8 cellular contexts compared by ENCODE assay signal in genomic region chr10:14605231-14605925, GRCh38.
DNase-seq lines count a peak whose midpoint lies in the region; ATAC-seq lines count a peak whose summit lies in the region.

No MANE protein-coding gene starts in this region.

- CTCF ChIA-PET in activated CD8-positive, alpha-beta T cell treated with anti-CD3 and anti-CD28 coated beads, Interleukin-2, amount 10 ng/mL, durations not matched to agents 7 days and 5 days (lab: Charles Lee): interaction anchor here (0.8 to 1.9 kb wide), 5 partner anchors 10 to 218 kb away, joined by 3 to 4 read pairs (median 3); no protein-coding TSS in a partner anchor

- no peaks in the 10 kb centered on the region for H3K27me3 ChIP-seq in right cardiac atrium (ENCODE audit: control insufficient read depth, insufficient read depth)

- H3K4me3 ChIP-seq in right cardiac atrium (ENCODE audit: low read length): peak overlapping the region; percentile 99

- H3K9me3 ChIP-seq in right cardiac atrium (ENCODE audit: control insufficient read depth, low read length): no peaks in the 10 kb centered on the region

- peak overlapping the region; percentile 82 for H3K4me3 Mint-ChIP-seq in activated CD8-positive, alpha-beta T cell treated with anti-CD3 and anti-CD28 coated beads, Interleukin-2, amount 10 ng/mL, durations not matched to agents 7 days and 5 days
- H3K4me3 Mint-ChIP-seq in stimulated activated naive B cell treated with anti-CD40 and anti-IgM and Interleukin-4, amounts not matched to agents 10 μg/mL and 1 μg/mL and 100 μg/mL, for 72 hours: peak overlapping the region; percentile 83 to 90

- peaks cover 6% of the 10 kb centered on the region for H3K9me3 Mint-ChIP-seq in activated CD8-positive, alpha-beta T cell treated with anti-CD3 and anti-CD28 coated beads, Interleukin-2, amount 10 ng/mL, durations not matched to agents 7 days and 5 days (ENCODE audit: insufficient read depth)
- peaks cover 2 to 3% of the 10 kb centered on the region in 2 donors for H3K9me3 Mint-ChIP-seq in stimulated activated naive B cell treated with anti-CD40 and anti-IgM and Interleukin-4, amounts not matched to agents 10 μg/mL and 1 μg/mL and 100 μg/mL, for 72 hours

- peaks cover 41% of the 10 kb centered on the region for H3K4me1 Mint-ChIP-seq in activated CD8-positive, alpha-beta T cell treated with anti-CD3 and anti-CD28 coated beads, Interleukin-2, amount 10 ng/mL, durations not matched to agents 7 days and 5 days (ENCODE audit: low read depth)
- H3K4me1 Mint-ChIP-seq in stimulated activated naive B cell treated with anti-CD40 and anti-IgM and Interleukin-4, amounts not matched to agents 10 μg/mL and 1 μg/mL and 100 μg/mL, for 72 hours: peaks cover 52 to 77% of the 10 kb centered on the region in 2 donors

- intact Hi-C loops in right cardiac atrium (cut with DNase I): no loop called here

- H3K27ac Mint-ChIP-seq in activated CD8-positive, alpha-beta T cell treated with anti-CD3 and anti-CD28 coated beads, Interleukin-2, amount 10 ng/mL, durations not matched to agents 7 days and 5 days: peak overlapping the region; percentile 14
- peak overlapping the region; percentile 88 for H3K27ac Mint-ChIP-seq in stimulated activated naive B cell treated with anti-CD40 and anti-IgM and Interleukin-4, amounts not matched to agents 10 μg/mL and 1 μg/mL and 100 μg/mL, for 72 hours

- no peak overlapping the region for H3K27ac ChIP-seq in right cardiac atrium (ENCODE audit: low read length)

- peaks cover 27% of the 10 kb centered on the region for H3K36me3 Mint-ChIP-seq in activated CD8-positive, alpha-beta T cell treated with anti-CD3 and anti-CD28 coated beads, Interleukin-2, amount 10 ng/mL, durations not matched to agents 7 days and 5 days (ENCODE audit: low read depth)
- peaks cover 13 to 21% of the 10 kb centered on the region in 2 donors for H3K36me3 Mint-ChIP-seq in stimulated activated naive B cell treated with anti-CD40 and anti-IgM and Interleukin-4, amounts not matched to agents 10 μg/mL and 1 μg/mL and 100 μg/mL, for 72 hours

- ATAC-seq in GM19035 (IDR thresholded peaks at IDR 0.05; ENCODE audit: unreplicated experiment) (peak; percentile 44), HG03457 (IDR thresholded peaks at IDR 0.05; ENCODE audit: unreplicated experiment) (peak; percentile 30), right cardiac atrium (no peak)
- no peak for ATAC-seq in activated CD8-positive, alpha-beta T cell treated with anti-CD3 and anti-CD28 coated beads, Interleukin-2, amount 10 ng/mL, durations not matched to agents 7 days and 5 days
- peak; percentile 43 to 44 for ATAC-seq in stimulated activated naive B cell treated with anti-CD40 and anti-IgM and Interleukin-4, amounts not matched to agents 10 μg/mL and 1 μg/mL and 100 μg/mL, for 72 hours (replicated peaks)

- 55% methylated on average over 7 of the region's 7 CpGs for WGBS in right cardiac atrium

- H3K4me1 ChIP-seq in right cardiac atrium (ENCODE audit: control insufficient read depth, insufficient read depth, low read length): peaks cover 3% of the 10 kb centered on the region

- DNase-seq in CD1c-positive myeloid dendritic cell (ENCODE audit: extremely low spot score) (peak; percentile 87), right cardiac atrium (no peak), retina (no peak), middle frontal gyrus (ENCODE audit: extremely low spot score, low spot score) (no peak)
- DNase-seq in activated CD8-positive, alpha-beta T cell treated with anti-CD3 and anti-CD28 coated beads, Interleukin-2, amount 10 ng/mL, durations not matched to agents 7 days and 5 days: no peak
- peak; percentile 16 for DNase-seq in stimulated activated naive B cell treated with anti-CD40 and anti-IgM and Interleukin-4, amounts not matched to agents 10 μg/mL and 1 μg/mL and 100 μg/mL, for 72 hours

- POLR2A ChIA-PET in activated CD8-positive, alpha-beta T cell treated with anti-CD3 and anti-CD28 coated beads, Interleukin-2, amount 10 ng/mL, durations not matched to agents 7 days and 5 days (lab: Charles Lee): interaction anchor here (0.8 to 3.4 kb wide), 11 partner anchors 9 to 273 kb away, joined by 3 to 22 read pairs (median 5); partner anchors contain the start of genes CDNF, HSPA14, MSANTD7 and SUV39H2

- H3K27me3 Mint-ChIP-seq in activated CD8-positive, alpha-beta T cell treated with anti-CD3 and anti-CD28 coated beads, Interleukin-2, amount 10 ng/mL, durations not matched to agents 7 days and 5 days (ENCODE audit: low read depth): no peaks in the 10 kb centered on the region
- no peaks in the 10 kb centered on the region for H3K27me3 Mint-ChIP-seq in stimulated activated naive B cell treated with anti-CD40 and anti-IgM and Interleukin-4, amounts not matched to agents 10 μg/mL and 1 μg/mL and 100 μg/mL, for 72 hours

Comparison
In these comparisons a context has a peak if more than half of its experiments do, and no peak if none do; other contexts are left out.
1. DNase-seq: peak in CD1c-positive myeloid dendritic cell (single experiment) and stimulated activated naive B cell treated with anti-CD40 and anti-IgM and Interleukin-4, amounts not matched to agents 10 μg/mL and 1 μg/mL and 100 μg/mL, for 72 hours (single experiment); none in activated CD8-positive, alpha-beta T cell treated with anti-CD3 and anti-CD28 coated beads, Interleukin-2, amount 10 ng/mL, durations not matched to agents 7 days and 5 days (single experiment), right cardiac atrium (0 of 3), retina (single experiment) and middle frontal gyrus (single experiment).
2. ATAC-seq: peak in GM19035 (single experiment), HG03457 (single experiment) and stimulated activated naive B cell treated with anti-CD40 and anti-IgM and Interleukin-4, amounts not matched to agents 10 μg/mL and 1 μg/mL and 100 μg/mL, for 72 hours (2 of 2); none in activated CD8-positive, alpha-beta T cell treated with anti-CD3 and anti-CD28 coated beads, Interleukin-2, amount 10 ng/mL, durations not matched to agents 7 days and 5 days (single experiment) and right cardiac atrium (0 of 2).